Comparison of ENCODE assay signal across 1 cellular context in genomic region chr1:59672851-59673574, GRCh38.
TF ChIP-seq lines count a peak whose summit lies in the region.

No MANE protein-coding gene starts in this region.

TF ChIP-seq in WTC11, 78 proteins besides CTCF, POLR2A, EP300 and RAD21 (continued from another document):
- TF ChIP-seq, protein P1, sequence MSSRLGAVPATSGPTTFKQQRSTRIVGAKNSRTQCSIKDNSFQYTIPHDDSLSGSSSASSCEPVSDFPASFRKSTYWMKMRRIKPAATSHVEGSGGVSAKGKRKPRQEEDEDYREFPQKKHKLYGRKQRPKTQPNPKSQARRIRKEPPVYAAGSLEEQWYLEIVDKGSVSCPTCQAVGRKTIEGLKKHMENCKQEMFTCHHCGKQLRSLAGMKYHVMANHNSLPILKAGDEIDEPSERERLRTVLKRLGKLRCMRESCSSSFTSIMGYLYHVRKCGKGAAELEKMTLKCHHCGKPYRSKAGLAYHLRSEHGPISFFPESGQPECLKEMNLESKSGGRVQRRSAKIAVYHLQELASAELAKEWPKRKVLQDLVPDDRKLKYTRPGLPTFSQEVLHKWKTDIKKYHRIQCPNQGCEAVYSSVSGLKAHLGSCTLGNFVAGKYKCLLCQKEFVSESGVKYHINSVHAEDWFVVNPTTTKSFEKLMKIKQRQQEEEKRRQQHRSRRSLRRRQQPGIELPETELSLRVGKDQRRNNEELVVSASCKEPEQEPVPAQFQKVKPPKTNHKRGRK (CRISPR knock-in tag; IDR thresholded peaks at IDR 0.05; ENCODE audit: borderline replicate concordance): no peak
- TF ChIP-seq GABPB1 (CRISPR knock-in tag; IDR thresholded peaks at IDR 0.05) (no peak), ZSCAN18 (CRISPR knock-in tag; IDR thresholded peaks at IDR 0.05) (no peak)
- TF ChIP-seq, protein P2, sequence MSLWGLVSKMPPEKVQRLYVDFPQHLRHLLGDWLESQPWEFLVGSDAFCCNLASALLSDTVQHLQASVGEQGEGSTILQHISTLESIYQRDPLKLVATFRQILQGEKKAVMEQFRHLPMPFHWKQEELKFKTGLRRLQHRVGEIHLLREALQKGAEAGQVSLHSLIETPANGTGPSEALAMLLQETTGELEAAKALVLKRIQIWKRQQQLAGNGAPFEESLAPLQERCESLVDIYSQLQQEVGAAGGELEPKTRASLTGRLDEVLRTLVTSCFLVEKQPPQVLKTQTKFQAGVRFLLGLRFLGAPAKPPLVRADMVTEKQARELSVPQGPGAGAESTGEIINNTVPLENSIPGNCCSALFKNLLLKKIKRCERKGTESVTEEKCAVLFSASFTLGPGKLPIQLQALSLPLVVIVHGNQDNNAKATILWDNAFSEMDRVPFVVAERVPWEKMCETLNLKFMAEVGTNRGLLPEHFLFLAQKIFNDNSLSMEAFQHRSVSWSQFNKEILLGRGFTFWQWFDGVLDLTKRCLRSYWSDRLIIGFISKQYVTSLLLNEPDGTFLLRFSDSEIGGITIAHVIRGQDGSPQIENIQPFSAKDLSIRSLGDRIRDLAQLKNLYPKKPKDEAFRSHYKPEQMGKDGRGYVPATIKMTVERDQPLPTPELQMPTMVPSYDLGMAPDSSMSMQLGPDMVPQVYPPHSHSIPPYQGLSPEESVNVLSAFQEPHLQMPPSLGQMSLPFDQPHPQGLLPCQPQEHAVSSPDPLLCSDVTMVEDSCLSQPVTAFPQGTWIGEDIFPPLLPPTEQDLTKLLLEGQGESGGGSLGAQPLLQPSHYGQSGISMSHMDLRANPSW (CRISPR knock-in tag; conservative IDR thresholded peaks at IDR 0.05; ENCODE audit: low read depth): no peak
